ENCODE assay signal across 16 cellular contexts in the genomic region with DNA sequence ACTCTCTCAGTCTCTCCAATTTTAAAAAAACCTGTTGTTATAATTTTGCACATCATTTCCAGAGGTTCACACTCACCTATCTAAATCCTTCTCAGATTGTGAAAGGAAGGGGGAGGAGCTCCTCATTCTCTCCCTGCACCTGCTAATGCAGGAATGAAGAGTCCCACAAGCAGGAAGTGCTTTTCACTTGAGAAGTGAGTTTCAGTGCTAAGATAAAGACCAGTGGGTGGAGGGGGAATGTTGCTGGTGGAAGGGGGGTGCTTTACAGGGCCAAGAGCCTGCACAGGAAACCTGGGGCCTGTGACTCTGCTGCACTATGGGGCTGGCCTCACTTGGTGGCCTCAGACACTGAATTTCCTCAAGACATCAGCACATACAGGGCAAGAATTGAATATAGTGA.
A peak's percentile ranks its signal among the peaks of the same experiment; 100 is the strongest.
DNase-seq lines count a peak whose midpoint lies in the region; ATAC-seq and TF ChIP-seq lines count a peak whose summit lies in the region.
"Had no signal": no experiment of that assay in that cellular context is flagged by ENCODE, and none has a peak within 500 bp of the region (broad histone marks: within the 10 kb centered on the region; RNA-seq: fewer than 3 reads in every experiment).

No MANE protein-coding gene starts in this region.

- H3K4me3 ChIP-seq in BLaER1, result no peak overlapping the region

- H3K36me3 ChIP-seq in BLaER1, result no peaks in the 10 kb centered on the region
- no peaks in the 10 kb centered on the region for H3K36me3 ChIP-seq in KOPT-K1 (ENCODE audit: insufficient read depth, low read length)

- peak overlapping the region; percentile 62 for H3K27ac Mint-ChIP-seq in CD4-positive, alpha-beta T cell

- no peaks in the 10 kb centered on the region for H3K27me3 ChIP-seq in BLaER1
- no peaks in the 10 kb centered on the region for H3K27me3 ChIP-seq in CD4-positive, alpha-beta T cell (ENCODE audit: control insufficient read depth, insufficient read depth, low read length)

- no peaks in the 10 kb centered on the region for H3K36me3 Mint-ChIP-seq in CD4-positive, alpha-beta T cell (ENCODE audit: low read depth)

- H3K4me1 ChIP-seq in BLaER1, result peaks cover 46% of the 10 kb centered on the region

- POLR2A ChIA-PET in CD4-positive, alpha-beta T cell (lab: Charles Lee), result interaction anchor here (1.4 kb wide), 1 partner anchor 9 kb away, joined by 4 read pairs; no protein-coding TSS in a partner anchor

- peak; percentile 32 for ATAC-seq in CD4-positive, alpha-beta T cell (ENCODE audit: poor library complexity)
- no peak for ATAC-seq in omental fat pad (ENCODE audit: low FRiP score)
- no peak for ATAC-seq in SK-N-SH treated with all-trans-retinoic acid at 6 μM for 48 hours
- no peak for ATAC-seq in HG03432 (IDR thresholded peaks at IDR 0.05; ENCODE audit: unreplicated experiment)
- ATAC-seq: Panc1 had no signal

- no peaks in the 10 kb centered on the region for H3K27me3 Mint-ChIP-seq in CD4-positive, alpha-beta T cell

- H3K4me2 ChIP-seq in BLaER1, result peak overlapping the region; percentile 61

- H4K20me1 ChIP-seq in BLaER1, result no peaks in the 10 kb centered on the region

- DNase-seq in CD4-positive, alpha-beta T cell, result no peak
- DNase-seq in islet precursor cell (peak; percentile 22), omental fat pad (ENCODE audit: low spot score) (no peak), GDM1 (lab: John Stamatoyannopoulos, UW) (no peak)
- DNase-seq: ACHN, DMS153, NCI-H1105, NCI-H1694 treated with DMSO at 0.1 percent for 48 hours, NCI-H446 treated with DMSO at 0.1 percent for 48 hours, NCI-H82, SHP77 had no signal

- H3K9me3 ChIP-seq in BLaER1 (no peaks in the 10 kb centered on the region), KOPT-K1 (ENCODE audit: insufficient read depth, low read length, poor library complexity, severe bottlenecking) (no peaks in the 10 kb centered on the region)
- H3K9me3 ChIP-seq in CD4-positive, alpha-beta T cell (ENCODE audit: control insufficient read depth, low read length), result no peaks in the 10 kb centered on the region

- CTCF ChIA-PET in CD4-positive, alpha-beta T cell (lab: Charles Lee), result no interaction called here

- intact Hi-C loops in CD4-positive, alpha-beta T cell (cut with DNase I, micrococcal nuclease), result no loop called here

- H3K27ac ChIP-seq in BLaER1 (no peak overlapping the region), KOPT-K1 (ENCODE audit: low read depth, low read length, poor library complexity, severe bottlenecking) (peak overlapping the region; percentile 82)
- H3K27ac ChIP-seq in CD4-positive, alpha-beta T cell (ENCODE audit: low read depth, low read length), result peak overlapping the region; percentile 14

- no peak overlapping the region for H3K9ac ChIP-seq in BLaER1

- TF ChIP-seq CTCF in CD4-positive, alpha-beta T cell (IDR thresholded peaks at IDR 0.05), result no peak
- no peak for TF ChIP-seq CTCF in omental fat pad (IDR thresholded peaks at IDR 0.05)

- H3K4me1 Mint-ChIP-seq in CD4-positive, alpha-beta T cell (ENCODE audit: low read depth), result peaks cover 19% of the 10 kb centered on the region

- H3K4me3 Mint-ChIP-seq in CD4-positive, alpha-beta T cell, result no peak overlapping the region

- H3K9me3 Mint-ChIP-seq in CD4-positive, alpha-beta T cell, result no peaks in the 10 kb centered on the region

TF ChIP-seq in SK-N-SH treated with all-trans-retinoic acid at 6 μM for 48 hours, 23 proteins besides CTCF, POLR2A, EP300 and RAD21:
- TF ChIP-seq, protein P1, sequence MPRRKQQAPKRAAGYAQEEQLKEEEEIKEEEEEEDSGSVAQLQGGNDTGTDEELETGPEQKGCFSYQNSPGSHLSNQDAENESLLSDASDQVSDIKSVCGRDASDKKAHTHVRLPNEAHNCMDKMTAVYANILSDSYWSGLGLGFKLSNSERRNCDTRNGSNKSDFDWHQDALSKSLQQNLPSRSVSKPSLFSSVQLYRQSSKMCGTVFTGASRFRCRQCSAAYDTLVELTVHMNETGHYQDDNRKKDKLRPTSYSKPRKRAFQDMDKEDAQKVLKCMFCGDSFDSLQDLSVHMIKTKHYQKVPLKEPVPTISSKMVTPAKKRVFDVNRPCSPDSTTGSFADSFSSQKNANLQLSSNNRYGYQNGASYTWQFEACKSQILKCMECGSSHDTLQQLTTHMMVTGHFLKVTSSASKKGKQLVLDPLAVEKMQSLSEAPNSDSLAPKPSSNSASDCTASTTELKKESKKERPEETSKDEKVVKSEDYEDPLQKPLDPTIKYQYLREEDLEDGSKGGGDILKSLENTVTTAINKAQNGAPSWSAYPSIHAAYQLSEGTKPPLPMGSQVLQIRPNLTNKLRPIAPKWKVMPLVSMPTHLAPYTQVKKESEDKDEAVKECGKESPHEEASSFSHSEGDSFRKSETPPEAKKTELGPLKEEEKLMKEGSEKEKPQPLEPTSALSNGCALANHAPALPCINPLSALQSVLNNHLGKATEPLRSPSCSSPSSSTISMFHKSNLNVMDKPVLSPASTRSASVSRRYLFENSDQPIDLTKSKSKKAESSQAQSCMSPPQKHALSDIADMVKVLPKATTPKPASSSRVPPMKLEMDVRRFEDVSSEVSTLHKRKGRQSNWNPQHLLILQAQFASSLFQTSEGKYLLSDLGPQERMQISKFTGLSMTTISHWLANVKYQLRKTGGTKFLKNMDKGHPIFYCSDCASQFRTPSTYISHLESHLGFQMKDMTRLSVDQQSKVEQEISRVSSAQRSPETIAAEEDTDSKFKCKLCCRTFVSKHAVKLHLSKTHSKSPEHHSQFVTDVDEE (CRISPR knock-in tag; IDR thresholded peaks at IDR 0.05), result no peak
- TF ChIP-seq ZNF8 (CRISPR knock-in tag; IDR thresholded peaks at IDR 0.05), result no peak
- TF ChIP-seq, protein P2, sequence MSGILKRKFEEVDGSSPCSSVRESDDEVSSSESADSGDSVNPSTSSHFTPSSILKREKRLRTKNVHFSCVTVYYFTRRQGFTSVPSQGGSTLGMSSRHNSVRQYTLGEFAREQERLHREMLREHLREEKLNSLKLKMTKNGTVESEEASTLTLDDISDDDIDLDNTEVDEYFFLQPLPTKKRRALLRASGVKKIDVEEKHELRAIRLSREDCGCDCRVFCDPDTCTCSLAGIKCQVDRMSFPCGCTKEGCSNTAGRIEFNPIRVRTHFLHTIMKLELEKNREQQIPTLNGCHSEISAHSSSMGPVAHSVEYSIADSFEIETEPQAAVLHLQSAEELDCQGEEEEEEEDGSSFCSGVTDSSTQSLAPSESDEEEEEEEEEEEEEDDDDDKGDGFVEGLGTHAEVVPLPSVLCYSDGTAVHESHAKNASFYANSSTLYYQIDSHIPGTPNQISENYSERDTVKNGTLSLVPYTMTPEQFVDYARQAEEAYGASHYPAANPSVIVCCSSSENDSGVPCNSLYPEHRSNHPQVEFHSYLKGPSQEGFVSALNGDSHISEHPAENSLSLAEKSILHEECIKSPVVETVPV (CRISPR knock-in tag; IDR thresholded peaks at IDR 0.05), result no peak
- no peak for TF ChIP-seq SNAI2 (CRISPR knock-in tag; IDR thresholded peaks at IDR 0.05)
- TF ChIP-seq CSDC2 (CRISPR knock-in tag; IDR thresholded peaks at IDR 0.05), result no peak
- no peak for TF ChIP-seq ZC3H10 (CRISPR knock-in tag; IDR thresholded peaks at IDR 0.05)
- TF ChIP-seq ISL1 (CRISPR knock-in tag; IDR thresholded peaks at IDR 0.05), result no peak
- TF ChIP-seq ARNTL (CRISPR knock-in tag; IDR thresholded peaks at IDR 0.05; ENCODE audit: borderline replicate concordance, low read depth), result no peak
- TF ChIP-seq ZFP3 (CRISPR knock-in tag; IDR thresholded peaks at IDR 0.05), result no peak
- TF ChIP-seq PPARA (CRISPR knock-in tag; IDR thresholded peaks at IDR 0.05; ENCODE audit: borderline replicate concordance), result no peak
- no peak for TF ChIP-seq ZNF565 (CRISPR knock-in tag; conservative IDR thresholded peaks at IDR 0.05; ENCODE audit: low read depth)
- TF ChIP-seq TCF4 (CRISPR knock-in tag; IDR thresholded peaks at IDR 0.05; ENCODE audit: borderline replicate concordance), result no peak
- no peak for TF ChIP-seq OSR1 (CRISPR knock-in tag; IDR thresholded peaks at IDR 0.05)
- TF ChIP-seq RARB (CRISPR knock-in tag; IDR thresholded peaks at IDR 0.05), result no peak
- TF ChIP-seq ZNF70 (CRISPR knock-in tag; IDR thresholded peaks at IDR 0.05), result no peak
